ENCODE assay signal across 8 cellular contexts in genomic region chr16:85759631-85760419, GRCh38. TPM values are rescaled to one million over a fixed set of nuclear protein-coding genes. Genes with fewer than 3 reads are reported as not detected.
DNase-seq lines count a peak whose midpoint lies in the region; ATAC-seq and TF ChIP-seq lines count a peak whose summit lies in the region.

No MANE protein-coding gene starts in this region.

- DNase-seq in CD14-positive monocyte (ENCODE audit: low spot score) (no peak), HFF-Myc (ENCODE audit: extremely low read depth, low read depth) (no peak), iPS-NIHi11 (ENCODE audit: low spot score) (peak; percentile 58), cerebellum (ENCODE audit: low spot score) (no peak)

- H3K27ac Mint-ChIP-seq in CD14-positive monocyte, result peak overlapping the region; percentile 37 to 90 (median 83)

- peaks cover 0 to 6% (median 2%) of the 10 kb centered on the region in 7 donors for H3K9me3 Mint-ChIP-seq in CD14-positive monocyte

- H3K4me3 Mint-ChIP-seq in CD14-positive monocyte, result peak overlapping the region; percentile 56 to 85

- peaks cover 58% of the 10 kb centered on the region for H3K4me1 Mint-ChIP-seq in CD14-positive monocyte

- no peaks in the 10 kb centered on the region for H3K36me3 Mint-ChIP-seq in CD14-positive monocyte

- intact Hi-C loops in CD14-positive monocyte (cut with micrococcal nuclease), result loop anchor here in 1 of 2 donors (5.0 kb wide), 1 partner anchor 43 kb away; no protein-coding TSS in a partner anchor

- TF ChIP-seq CTCF in CD14-positive monocyte (IDR thresholded peaks at IDR 0.05) (peak; percentile 26), HFF-Myc (IDR thresholded peaks at IDR 0.05; ENCODE audit: low read depth, low read length, missing control alignments) (peak; percentile 53), VCaP (conservative IDR thresholded peaks at IDR 0.05) (peak; percentile 63)

- H3K27ac ChIP-seq in VCaP, result no peak overlapping the region

- no peak overlapping the region for H3K4me3 ChIP-seq in HFF-Myc (replicated peaks; ENCODE audit: low read depth, low read length)

- ATAC-seq in GM21737 (IDR thresholded peaks at IDR 0.05; ENCODE audit: unreplicated experiment), result no peak
- ATAC-seq in GM21825 (IDR thresholded peaks at IDR 0.05; ENCODE audit: unreplicated experiment), result no peak
- no peak for ATAC-seq in GM19455 (IDR thresholded peaks at IDR 0.05; ENCODE audit: unreplicated experiment)

- peaks cover 5 to 10% (median 8%) of the 10 kb centered on the region in 3 donors for H3K27me3 Mint-ChIP-seq in CD14-positive monocyte (ENCODE audit: low read depth in 3 of 3)

RNA-seq across cellular contexts. Expression of gene C16orf74, which starts 8.9 kb away (rescaled TPM):
- 10 to 100 TPM; 24.1 to 26.6 TPM for polyA plus RNA-seq in CD14-positive monocyte
- 1.00 TPM for total RNA-seq in cerebellum

RNA-seq across cellular contexts. Expression of gene EMC8, which starts 39.5 kb away (rescaled TPM):
- 10 to 100 TPM; 28.2 to 30.0 TPM for polyA plus RNA-seq in CD14-positive monocyte
- total RNA-seq in cerebellum, result 19.2 TPM

RNA-seq across cellular contexts. Expression of gene COX4I1, which starts 39.7 kb away (rescaled TPM):
- 1,000 to 10,000 TPM; 1,132 to 1,312 TPM for polyA plus RNA-seq in CD14-positive monocyte
- total RNA-seq in cerebellum, result 120 TPM
